ENCODE assay signal across 19 cellular contexts in genomic region chr1:92409946-92410345, GRCh38.
"Had no signal": no experiment of that assay in that cellular context is flagged by ENCODE, and none has a peak within 500 bp of the region (broad histone marks: within the 10 kb centered on the region; RNA-seq: fewer than 3 reads in every experiment).

No MANE protein-coding gene starts in this region.

- ATAC-seq: body of pancreas, heart left ventricle, left cardiac atrium, pancreas, psoas muscle, right cardiac atrium had no signal

- H3K9me3 ChIP-seq: body of pancreas, heart left ventricle, neutrophil, pancreas, psoas muscle had no signal

- DNase-seq: activated CD4-positive, CD25-positive, alpha-beta regulatory T cell treated with anti-CD3 and anti-CD28 coated beads, Interleukin-2, amount 50 U/mL, for 72 hours; activated CD8-positive, alpha-beta memory T cell treated with anti-CD3 and anti-CD28 coated beads, Interleukin-2, amount 50 U/mL, for 48 hours; anterior cingulate cortex; body of pancreas; cortex of kidney; heart left ventricle; left cardiac atrium; midbrain; pancreas; psoas muscle; right cardiac atrium had no signal

- H3K9me3 Mint-ChIP-seq: activated T-cell treated with anti-CD3 and anti-CD28 coated beads, Interleukin-2, amount 50 U/mL, for 72 hours; natural killer cell treated with Interleukin-12 subunit alpha and Interleukin-12 subunit beta and Interleukin-15 and Interleukin-18, amount 100 ng/mL, for 72 hours had no signal

- H3K4me3 Mint-ChIP-seq: activated naive CD4-positive, alpha-beta T cell treated with anti-CD3 and anti-CD28 coated beads, Interleukin-2, amount 10 ng/mL, durations not matched to agents 7 days and 5 days; natural killer cell treated with Interleukin-12 subunit alpha and Interleukin-12 subunit beta and Interleukin-15 and Interleukin-18, amount 100 ng/mL, for 72 hours; type B pancreatic cell had no signal

- H3K27me3 Mint-ChIP-seq: activated naive CD4-positive, alpha-beta T cell treated with anti-CD3 and anti-CD28 coated beads, Interleukin-2, amount 10 ng/mL, durations not matched to agents 7 days and 5 days; type B pancreatic cell had no signal

- H3K36me3 Mint-ChIP-seq: activated naive CD4-positive, alpha-beta T cell treated with anti-CD3 and anti-CD28 coated beads, Interleukin-2, amount 10 ng/mL, durations not matched to agents 7 days and 5 days; natural killer cell treated with Interleukin-12 subunit alpha and Interleukin-12 subunit beta and Interleukin-15 and Interleukin-18, amount 100 ng/mL, for 72 hours; type B pancreatic cell had no signal

- H3K27ac Mint-ChIP-seq: activated naive CD4-positive, alpha-beta T cell treated with anti-CD3 and anti-CD28 coated beads, Interleukin-2, amount 10 ng/mL, durations not matched to agents 7 days and 5 days; activated T-cell treated with anti-CD3 and anti-CD28 coated beads, Interleukin-2, amount 50 U/mL, for 72 hours; natural killer cell treated with Interleukin-12 subunit alpha and Interleukin-12 subunit beta and Interleukin-15 and Interleukin-18, amount 100 ng/mL, for 72 hours; type B pancreatic cell had no signal

- H3K4me3 ChIP-seq: body of pancreas, cardiac muscle cell, heart left ventricle, pancreas, psoas muscle had no signal

- H3K36me3 ChIP-seq: cardiac muscle cell, heart left ventricle, neutrophil, pancreas, WERI-Rb-1 had no signal

- H3K27me3 ChIP-seq: body of pancreas, cardiac muscle cell, heart left ventricle, neutrophil, pancreas had no signal

- H3K27ac ChIP-seq: body of pancreas, cardiac muscle cell, epithelial cell of prostate, heart left ventricle, neutrophil, pancreas, psoas muscle, WERI-Rb-1 had no signal

- H3K4me1 ChIP-seq: body of pancreas, pancreas, psoas muscle had no signal
